In genomic region chr7:49774459-49775064, GRCh38 we compare ENCODE assay signal across 2 cellular contexts.
A peak's percentile ranks its signal among the peaks of the same experiment; 100 is the strongest.
TF ChIP-seq lines count a peak whose summit lies in the region.

No MANE protein-coding gene starts in this region.

TF ChIP-seq in SK-N-SH, 30 proteins besides CTCF, POLR2A, EP300 and RAD21 (continued from another document):
- TF ChIP-seq TCF12 (IDR thresholded peaks at IDR 0.05) (no peak), RXRA (IDR thresholded peaks at IDR 0.05; ENCODE audit: borderline replicate concordance, low read depth) (no peak), EZH2phosphoT487 (IDR thresholded peaks at IDR 0.05; ENCODE audit: borderline replicate concordance, low read depth) (peak; percentile 75; the same call in 1 of the 2 replicates), SIN3A (IDR thresholded peaks at IDR 0.05; ENCODE audit: borderline replicate concordance, low read depth, low read length) (no peak), RCOR1 (IDR thresholded peaks at IDR 0.05; ENCODE audit: low read length) (no peak), PBX3 (IDR thresholded peaks at IDR 0.05) (no peak)

TF ChIP-seq in neural cell, 6 proteins besides CTCF, POLR2A, EP300 and RAD21 (continued from another document):
- TF ChIP-seq REST (IDR thresholded peaks at IDR 0.05; ENCODE audit: borderline replicate concordance), result no peak
